1 cellular context compared by ENCODE assay signal in the genomic region with DNA sequence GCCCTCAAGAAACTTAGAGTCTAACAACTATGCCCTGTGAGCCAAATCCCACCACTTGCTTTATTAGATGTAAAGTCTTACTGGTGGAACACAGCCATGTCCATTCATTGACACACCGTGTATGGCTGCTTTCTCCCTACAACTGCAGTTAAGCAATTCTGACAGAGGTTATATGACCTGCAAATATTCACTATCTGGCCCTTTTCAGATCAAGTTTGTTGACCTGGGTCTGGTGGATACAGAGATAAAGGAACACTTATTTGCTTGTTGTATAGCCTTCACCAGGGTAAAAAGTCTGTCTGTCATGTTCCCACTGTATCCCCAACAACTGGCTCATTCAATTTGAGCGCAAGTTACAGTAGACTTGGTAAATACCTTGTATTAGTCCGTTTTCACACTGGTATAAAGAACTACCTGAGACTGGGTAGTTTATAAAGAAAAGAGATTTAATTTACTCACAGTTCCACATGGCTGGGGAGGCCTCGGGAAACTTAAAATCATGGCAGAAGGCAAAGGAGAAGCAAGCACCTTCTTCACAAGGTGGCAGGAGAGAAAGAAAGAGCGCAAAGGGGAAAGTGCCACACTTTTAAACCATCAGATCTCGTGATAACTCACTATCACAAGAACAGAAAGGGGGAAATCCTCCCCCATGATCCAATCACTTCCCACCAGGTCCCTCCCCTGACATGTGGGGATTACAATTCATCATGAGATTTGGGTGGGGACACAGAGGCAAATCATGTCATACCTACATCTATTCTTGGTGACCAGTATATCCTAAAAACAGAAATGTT.
A peak's percentile ranks its signal among the peaks of the same experiment; 100 is the strongest.
TF ChIP-seq lines count a peak whose summit lies in the region.

No MANE protein-coding gene starts in this region.

TF ChIP-seq in HepG2, 621 proteins besides CTCF, POLR2A, EP300 and RAD21 (continued from another document and continues in another):
- TF ChIP-seq ZBTB34 (CRISPR knock-in tag; IDR thresholded peaks at IDR 0.05) (no peak; the same call in 1 of the 2 replicates), HMG20B (CRISPR knock-in tag; conservative IDR thresholded peaks at IDR 0.05) (peak; percentile 88), PCBP1 (IDR thresholded peaks at IDR 0.05; ENCODE audit: borderline replicate concordance, low read depth, low read length) (no peak), POLR2AphosphoS2 (IDR thresholded peaks at IDR 0.05; ENCODE audit: low read depth, low read length) (no peak), TAF15 (IDR thresholded peaks at IDR 0.05; ENCODE audit: low read depth, low read length, poor library complexity, severe bottlenecking) (no peak), ZNF331 (CRISPR knock-in tag; IDR thresholded peaks at IDR 0.05) (peak; percentile 75; the same call in 1 of the 2 replicates), RBFOX2 (IDR thresholded peaks at IDR 0.05; ENCODE audit: low read depth, low read length) (no peak), BCL6 (CRISPR knock-in tag; IDR thresholded peaks at IDR 0.05) (peak; percentile 91), SNAPC2 (CRISPR knock-in tag; IDR thresholded peaks at IDR 0.05) (no peak), ZNF607 (CRISPR knock-in tag; IDR thresholded peaks at IDR 0.05; ENCODE audit: borderline replicate concordance) (no peak), ZNF251 (CRISPR knock-in tag; IDR thresholded peaks at IDR 0.05) (no peak), ELF4 (CRISPR knock-in tag; IDR thresholded peaks at IDR 0.05; ENCODE audit: borderline replicate concordance) (no peak), THAP11 (CRISPR knock-in tag; IDR thresholded peaks at IDR 0.05) (peak; percentile 49), MED1 (CRISPR knock-in tag; IDR thresholded peaks at IDR 0.05) (peak; percentile 89), YEATS2 (CRISPR knock-in tag; IDR thresholded peaks at IDR 0.05; ENCODE audit: borderline replicate concordance) (no peak), ZNF567 (CRISPR knock-in tag; IDR thresholded peaks at IDR 0.05; ENCODE audit: borderline replicate concordance) (no peak), HOXA7 (CRISPR knock-in tag; IDR thresholded peaks at IDR 0.05) (no peak), CENPT (CRISPR knock-in tag; IDR thresholded peaks at IDR 0.05; ENCODE audit: low read depth) (no peak), KLF15 (CRISPR knock-in tag; IDR thresholded peaks at IDR 0.05; ENCODE audit: borderline replicate concordance) (no peak), SNAPC4 (CRISPR knock-in tag; IDR thresholded peaks at IDR 0.05) (no peak), ATF5 (CRISPR knock-in tag; IDR thresholded peaks at IDR 0.05; ENCODE audit: low read depth) (no peak), HMGXB4 (CRISPR knock-in tag; IDR thresholded peaks at IDR 0.05; ENCODE audit: borderline replicate concordance in 1 of 2, low read depth in 1 of 2) (no peak; a peak in 1 of 4 replicates), AGO1 (IDR thresholded peaks at IDR 0.05; ENCODE audit: low read depth, low read length, poor library complexity, severe bottlenecking) (no peak), MXD4 (CRISPR knock-in tag; IDR thresholded peaks at IDR 0.05) (peak; percentile 29; the same call in 1 of the 2 replicates), CCDC6 (CRISPR knock-in tag; IDR thresholded peaks at IDR 0.05) (peak; percentile 73; the same call in 1 of the 2 replicates), MEIS2 (CRISPR knock-in tag; IDR thresholded peaks at IDR 0.05) (peak; percentile 70), GTF2F1 (IDR thresholded peaks at IDR 0.05; ENCODE audit: low read length) (no peak), SATB2 (CRISPR knock-in tag; IDR thresholded peaks at IDR 0.05) (no peak), SOX13 (IDR thresholded peaks at IDR 0.05) (peak; percentile 85), SOX13 (CRISPR knock-in tag; conservative IDR thresholded peaks at IDR 0.05 in 1 of 2, IDR thresholded peaks at IDR 0.05 in 1 of 2) (peak in 1 of 2 experiments; percentile 97; a peak in 2 of 4 replicates), CHCHD3 (CRISPR knock-in tag; IDR thresholded peaks at IDR 0.05) (no peak), ZNF317 (CRISPR knock-in tag; IDR thresholded peaks at IDR 0.05) (0 out of 2 replicates have a peak, but pooled peaks have one; percentile 25), ATAD3A (CRISPR knock-in tag; IDR thresholded peaks at IDR 0.05) (no peak), SMC3 (IDR thresholded peaks at IDR 0.05; ENCODE audit: low read length) (peak; percentile 23; the same call in 1 of the 2 replicates), CREB3 (CRISPR knock-in tag; IDR thresholded peaks at IDR 0.05) (no peak), KAT8 (CRISPR knock-in tag; IDR thresholded peaks at IDR 0.05) (no peak), HNRNPLL (IDR thresholded peaks at IDR 0.05; ENCODE audit: low read depth, low read length, poor library complexity, severe bottlenecking) (no peak), PPARG (CRISPR knock-in tag; conservative IDR thresholded peaks at IDR 0.05) (peak; percentile 71), ZNF580 (CRISPR knock-in tag; IDR thresholded peaks at IDR 0.05; ENCODE audit: borderline replicate concordance, low read depth) (no peak), IKZF1 (IDR thresholded peaks at IDR 0.05) (no peak), ZNF510 (CRISPR knock-in tag; IDR thresholded peaks at IDR 0.05; ENCODE audit: low read depth) (no peak), ZNF614 (CRISPR knock-in tag; IDR thresholded peaks at IDR 0.05; ENCODE audit: borderline replicate concordance) (peak; percentile 74; the same call in 1 of the 2 replicates), KDM5B (CRISPR knock-in tag; IDR thresholded peaks at IDR 0.05; ENCODE audit: borderline replicate concordance) (no peak), ZNF530 (CRISPR knock-in tag; IDR thresholded peaks at IDR 0.05; ENCODE audit: low read depth) (no peak), ERF (CRISPR knock-in tag; IDR thresholded peaks at IDR 0.05) (0 out of 2 replicates have a peak, but pooled peaks have one; percentile 47), HCFC1 (IDR thresholded peaks at IDR 0.05; ENCODE audit: low read depth, low read length) (no peak)
- TF ChIP-seq, protein P1, sequence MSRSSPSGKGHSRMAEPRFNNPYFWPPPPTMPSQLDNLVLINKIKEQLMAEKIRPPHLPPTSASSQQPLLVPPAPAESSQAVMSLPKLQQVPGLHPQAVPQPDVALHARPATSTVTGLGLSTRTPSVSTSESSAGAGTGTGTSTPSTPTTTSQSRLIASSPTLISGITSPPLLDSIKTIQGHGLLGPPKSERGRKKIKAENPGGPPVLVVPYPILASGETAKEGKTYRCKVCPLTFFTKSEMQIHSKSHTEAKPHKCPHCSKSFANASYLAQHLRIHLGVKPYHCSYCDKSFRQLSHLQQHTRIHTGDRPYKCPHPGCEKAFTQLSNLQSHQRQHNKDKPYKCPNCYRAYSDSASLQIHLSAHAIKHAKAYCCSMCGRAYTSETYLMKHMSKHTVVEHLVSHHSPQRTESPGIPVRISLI (CRISPR knock-in tag; IDR thresholded peaks at IDR 0.05; ENCODE audit: borderline replicate concordance) = no peak; the same call in 1 of the 2 replicates
- TF ChIP-seq, protein P2, sequence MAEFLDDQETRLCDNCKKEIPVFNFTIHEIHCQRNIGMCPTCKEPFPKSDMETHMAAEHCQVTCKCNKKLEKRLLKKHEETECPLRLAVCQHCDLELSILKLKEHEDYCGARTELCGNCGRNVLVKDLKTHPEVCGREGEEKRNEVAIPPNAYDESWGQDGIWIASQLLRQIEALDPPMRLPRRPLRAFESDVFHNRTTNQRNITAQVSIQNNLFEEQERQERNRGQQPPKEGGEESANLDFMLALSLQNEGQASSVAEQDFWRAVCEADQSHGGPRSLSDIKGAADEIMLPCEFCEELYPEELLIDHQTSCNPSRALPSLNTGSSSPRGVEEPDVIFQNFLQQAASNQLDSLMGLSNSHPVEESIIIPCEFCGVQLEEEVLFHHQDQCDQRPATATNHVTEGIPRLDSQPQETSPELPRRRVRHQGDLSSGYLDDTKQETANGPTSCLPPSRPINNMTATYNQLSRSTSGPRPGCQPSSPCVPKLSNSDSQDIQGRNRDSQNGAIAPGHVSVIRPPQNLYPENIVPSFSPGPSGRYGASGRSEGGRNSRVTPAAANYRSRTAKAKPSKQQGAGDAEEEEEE (CRISPR knock-in tag; IDR thresholded peaks at IDR 0.05; ENCODE audit: borderline replicate concordance) = no peak
- TF ChIP-seq, protein P3, sequence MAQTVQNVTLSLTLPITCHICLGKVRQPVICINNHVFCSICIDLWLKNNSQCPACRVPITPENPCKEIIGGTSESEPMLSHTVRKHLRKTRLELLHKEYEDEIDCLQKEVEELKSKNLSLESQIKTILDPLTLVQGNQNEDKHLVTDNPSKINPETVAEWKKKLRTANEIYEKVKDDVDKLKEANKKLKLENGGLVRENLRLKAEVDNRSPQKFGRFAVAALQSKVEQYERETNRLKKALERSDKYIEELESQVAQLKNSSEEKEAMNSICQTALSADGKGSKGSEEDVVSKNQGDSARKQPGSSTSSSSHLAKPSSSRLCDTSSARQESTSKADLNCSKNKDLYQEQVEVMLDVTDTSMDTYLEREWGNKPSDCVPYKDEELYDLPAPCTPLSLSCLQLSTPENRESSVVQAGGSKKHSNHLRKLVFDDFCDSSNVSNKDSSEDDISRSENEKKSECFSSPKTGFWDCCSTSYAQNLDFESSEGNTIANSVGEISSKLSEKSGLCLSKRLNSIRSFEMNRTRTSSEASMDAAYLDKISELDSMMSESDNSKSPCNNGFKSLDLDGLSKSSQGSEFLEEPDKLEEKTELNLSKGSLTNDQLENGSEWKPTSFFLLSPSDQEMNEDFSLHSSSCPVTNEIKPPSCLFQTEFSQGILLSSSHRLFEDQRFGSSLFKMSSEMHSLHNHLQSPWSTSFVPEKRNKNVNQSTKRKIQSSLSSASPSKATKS (CRISPR knock-in tag; IDR thresholded peaks at IDR 0.05) = 0 out of 2 replicates have a peak, but pooled peaks have one; percentile 50
